Comparison of ENCODE assay signal across 7 cellular contexts in genomic region chr18:7117390-7118355, GRCh38. TPM values are rescaled to one million over a fixed set of nuclear protein-coding genes. Genes with fewer than 3 reads are reported as not detected.
DNase-seq lines count a peak whose midpoint lies in the region; ATAC-seq and TF ChIP-seq lines count a peak whose summit lies in the region.

Gene LAMA1 (minus strand): TSS chr18:7117797. CDS start chr18:7117720, 77 bp downstream.

- H3K36me3 ChIP-seq in smooth muscle cell (ENCODE audit: low read depth) = no peaks in the 10 kb centered on the region

- no peaks in the 10 kb centered on the region for H3K9me3 ChIP-seq in smooth muscle cell (replicated peaks; ENCODE audit: low read depth)

- no peaks in the 10 kb centered on the region for H4K20me1 ChIP-seq in smooth muscle cell (ENCODE audit: low read depth)

- H3K36me3 Mint-ChIP-seq in activated naive CD8-positive, alpha-beta T cell treated with anti-CD3 and anti-CD28 coated beads, Interleukin-2, amount 10 ng/mL, durations not matched to agents 7 days and 5 days = no peaks in the 10 kb centered on the region

- H3K27ac ChIP-seq in smooth muscle cell (ENCODE audit: low read depth) = no peak within 1 kb of the TSS

- H3K27ac Mint-ChIP-seq in activated naive CD8-positive, alpha-beta T cell treated with anti-CD3 and anti-CD28 coated beads, Interleukin-2, amount 10 ng/mL, durations not matched to agents 7 days and 5 days = no peak within 1 kb of the TSS

- peak within 1 kb of the TSS; percentile 38 for H3K4me3 ChIP-seq in HFF-Myc (replicated peaks; ENCODE audit: low read depth, low read length)
- peak within 1 kb of the TSS; percentile 61 for H3K4me3 ChIP-seq in iPS-11a (ENCODE audit: low read depth, low read length)
- peak within 1 kb of the TSS; percentile 66 for H3K4me3 ChIP-seq in smooth muscle cell

- peaks cover 3% of the 10 kb centered on the region for H3K27me3 ChIP-seq in smooth muscle cell (ENCODE audit: low read depth)

- H3K4me1 ChIP-seq in smooth muscle cell (ENCODE audit: low read depth) = no peaks in the 10 kb centered on the region

- ATAC-seq in activated naive CD8-positive, alpha-beta T cell treated with anti-CD3 and anti-CD28 coated beads, Interleukin-2, amount 10 ng/mL, durations not matched to agents 7 days and 5 days (ENCODE audit: low read depth) = no peak
- ATAC-seq in GM19328 (IDR thresholded peaks at IDR 0.05; ENCODE audit: unreplicated experiment) (no peak), GM19467 (IDR thresholded peaks at IDR 0.05; ENCODE audit: unreplicated experiment) (no peak)

- 2% methylated on average over 53 of the region's 95 CpGs for WGBS in smooth muscle cell (ENCODE audit: low lambda C conversion rate)

- H2AFZ ChIP-seq in smooth muscle cell (ENCODE audit: low read depth) = peak within 1 kb of the TSS; percentile 73

- H3F3A ChIP-seq in smooth muscle cell (ENCODE audit: low read depth) = peaks cover 12% of the 10 kb centered on the region

- H3K9me3 Mint-ChIP-seq in activated naive CD8-positive, alpha-beta T cell treated with anti-CD3 and anti-CD28 coated beads, Interleukin-2, amount 10 ng/mL, durations not matched to agents 7 days and 5 days = peaks cover 4% of the 10 kb centered on the region

- peak within 1 kb of the TSS; percentile 97 for H3K4me2 ChIP-seq in smooth muscle cell

- DNase-seq in HFF-Myc (ENCODE audit: extremely low read depth, low read depth) = no peak
- DNase-seq in activated naive CD8-positive, alpha-beta T cell treated with anti-CD3 and anti-CD28 coated beads, Interleukin-2, amount 10 ng/mL, durations not matched to agents 7 days and 5 days = peak; percentile 21
- peak; percentile 9 for DNase-seq in smooth muscle cell (lab: John Stamatoyannopoulos, UW; ENCODE audit: unreplicated experiment)
- no peak for DNase-seq in UCSD-AML1 (lab: John Stamatoyannopoulos, UW; ENCODE audit: unreplicated experiment)

- no peak within 1 kb of the TSS for H3K9ac ChIP-seq in smooth muscle cell (ENCODE audit: low read depth)

- H3K79me2 ChIP-seq in smooth muscle cell (ENCODE audit: low read depth) = no peaks in the 10 kb centered on the region

- H3K4me1 Mint-ChIP-seq in activated naive CD8-positive, alpha-beta T cell treated with anti-CD3 and anti-CD28 coated beads, Interleukin-2, amount 10 ng/mL, durations not matched to agents 7 days and 5 days = no peaks in the 10 kb centered on the region

- POLR2A ChIA-PET in activated naive CD8-positive, alpha-beta T cell treated with anti-CD3 and anti-CD28 coated beads, Interleukin-2, amount 10 ng/mL, durations not matched to agents 7 days and 5 days (lab: Charles Lee) = no interaction called here

- peaks cover 29% of the 10 kb centered on the region for H3K27me3 Mint-ChIP-seq in activated naive CD8-positive, alpha-beta T cell treated with anti-CD3 and anti-CD28 coated beads, Interleukin-2, amount 10 ng/mL, durations not matched to agents 7 days and 5 days

- TF ChIP-seq CTCF in HFF-Myc (IDR thresholded peaks at IDR 0.05; ENCODE audit: low read depth, low read length, missing control alignments) (no peak), smooth muscle cell (IDR thresholded peaks at IDR 0.05; ENCODE audit: borderline replicate concordance, insufficient read depth, poor library complexity, severe bottlenecking) (no peak)

- H3K4me3 Mint-ChIP-seq in activated naive CD8-positive, alpha-beta T cell treated with anti-CD3 and anti-CD28 coated beads, Interleukin-2, amount 10 ng/mL, durations not matched to agents 7 days and 5 days = peak within 1 kb of the TSS; percentile 64

RNA-seq across cellular contexts. Expression of gene LAMA1, which starts in this region (rescaled TPM):
- total RNA-seq in activated naive CD8-positive, alpha-beta T cell treated with anti-CD3 and anti-CD28 coated beads, Interleukin-2, amount 10 ng/mL, durations not matched to agents 7 days and 5 days = not detected
- total RNA-seq in smooth muscle cell = 9.7 and 12.5 TPM in 2 replicates
- polyA plus RNA-seq in smooth muscle cell = 6.7 and 8.5 TPM in 2 replicates

Comparison
In these comparisons a context has a peak if more than half of its experiments do, and no peak if none do; other contexts are left out.
1. RNA of gene LAMA1 (total RNA-seq): 9.7 to 12.5 TPM in smooth muscle cell; not detected in activated naive CD8-positive, alpha-beta T cell treated with anti-CD3 and anti-CD28 coated beads, Interleukin-2, amount 10 ng/mL, durations not matched to agents 7 days and 5 days; every median in the first group is over 10 times any median in the second.
2. Peak in DNase-seq in activated naive CD8-positive, alpha-beta T cell treated with anti-CD3 and anti-CD28 coated beads, Interleukin-2, amount 10 ng/mL, durations not matched to agents 7 days and 5 days; RNA of the gene not detected or under 1 TPM.
3. Peak in every context shown above with its lines, with median percentiles within 50 percentile points of each other: H3K4me3 ChIP-seq.